Comparison of ENCODE assay signal across 1 cellular context in genomic region chr11:15927196-15927865, GRCh38.
TF ChIP-seq lines count a peak whose summit lies in the region.

No MANE protein-coding gene starts in this region.

TF ChIP-seq in K562, 482 proteins besides CTCF, POLR2A, EP300 and RAD21 (continued from another document):
- TF ChIP-seq ZFP91 (CRISPR knock-in tag; IDR thresholded peaks at IDR 0.05) (no peak), THRA (IDR thresholded peaks at IDR 0.05) (no peak), SAFB2 (IDR thresholded peaks at IDR 0.05; ENCODE audit: borderline replicate concordance, low read depth, low read length, severe bottlenecking) (no peak)
